18 cellular contexts compared by ENCODE assay signal in the genomic region with DNA sequence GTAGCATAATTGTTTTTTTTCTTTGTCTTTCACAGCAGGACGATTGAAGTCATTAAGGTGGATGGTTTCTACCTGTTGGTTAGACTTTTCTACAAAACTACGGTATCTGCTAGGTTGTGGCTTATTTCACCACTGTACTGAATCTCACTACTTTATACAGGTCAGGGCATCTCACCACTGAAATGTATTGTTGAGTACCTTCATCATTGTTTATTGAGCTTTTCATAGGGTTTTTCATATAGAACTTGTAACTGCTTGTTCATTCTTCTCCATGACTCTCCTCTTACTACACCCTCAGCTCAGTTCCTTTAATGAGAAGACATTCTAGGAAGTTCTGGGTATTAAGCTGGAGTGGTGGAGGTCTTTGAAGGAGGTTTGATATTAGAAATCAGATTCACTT.
A peak's percentile ranks its signal among the peaks of the same experiment; 100 is the strongest.
DNase-seq lines count a peak whose midpoint lies in the region; ATAC-seq, FAIRE-seq and TF ChIP-seq lines count a peak whose summit lies in the region.
"Had no signal": no experiment of that assay in that cellular context is flagged by ENCODE, and none has a peak within 500 bp of the region (broad histone marks: within the 10 kb centered on the region; RNA-seq: fewer than 3 reads in every experiment).

No MANE protein-coding gene starts in this region.

- no peaks in the 10 kb centered on the region for H3K4me1 ChIP-seq in Peyer's patch
- no peaks in the 10 kb centered on the region for H3K4me1 ChIP-seq in thyroid gland
- H3K4me1 ChIP-seq: Caco-2 had no signal

- intact Hi-C loops in thyroid gland (cut with DNase I), result no loop called here

- TF ChIP-seq CTCF in bronchial epithelial cell (IDR thresholded peaks at IDR 0.05; ENCODE audit: insufficient read depth, low read length, severe bottlenecking) (no peak), Peyer's patch (IDR thresholded peaks at IDR 0.05) (no peak), thyroid gland (IDR thresholded peaks at IDR 0.05) (no peak)

- no peaks in the 10 kb centered on the region for H3K36me3 ChIP-seq in bronchial epithelial cell (ENCODE audit: control insufficient read depth, insufficient read depth, low read length)
- no peaks in the 10 kb centered on the region for H3K36me3 ChIP-seq in Peyer's patch
- no peaks in the 10 kb centered on the region for H3K36me3 ChIP-seq in thyroid gland
- H3K36me3 ChIP-seq: BLaER1 had no signal

- no peak overlapping the region for H3K4me3 ChIP-seq in bronchial epithelial cell (ENCODE audit: low read depth, low read length)
- no peak overlapping the region for H3K4me3 ChIP-seq in Peyer's patch
- no peak overlapping the region for H3K4me3 ChIP-seq in thyroid gland (replicated peaks in 1 of 3)
- H3K4me3 ChIP-seq: BLaER1, GM23248 had no signal

- TF ChIP-seq POLR2A in GM12892 (IDR thresholded peaks at IDR 0.05; ENCODE audit: low read depth, low read length) (no peak), Peyer's patch (IDR thresholded peaks at IDR 0.05) (no peak), thyroid gland (IDR thresholded peaks at IDR 0.05) (no peak)

- H3K27me3 ChIP-seq in bronchial epithelial cell (ENCODE audit: control insufficient read depth, insufficient read depth, low read length) (no peaks in the 10 kb centered on the region), Peyer's patch (no peaks in the 10 kb centered on the region), thyroid gland (no peaks in the 10 kb centered on the region)
- H3K27me3 ChIP-seq: BLaER1 had no signal

- 94 to 96% methylated on average over 2 of the region's 2 CpGs for WGBS in thyroid gland, 2 donors

- DNase-seq in GM12892 (ENCODE audit: insufficient read length) (no peak), bronchial epithelial cell (ENCODE audit: low read depth) (peak; percentile 77), Peyer's patch (no peak), thyroid gland (no peak)
- DNase-seq: Caco-2; CD4-positive, CD25-positive, alpha-beta regulatory T cell; CD8-positive, alpha-beta T cell; DMS153; DND-41; GM23248; H7; HCEC 1CT had no signal

- H3K9me3 ChIP-seq in Peyer's patch, result no peaks in the 10 kb centered on the region
- H3K9me3 ChIP-seq in thyroid gland, result no peaks in the 10 kb centered on the region
- H3K9me3 ChIP-seq: BLaER1, Caco-2 had no signal

- H3K27ac ChIP-seq in Peyer's patch (no peak overlapping the region), thyroid gland (no peak overlapping the region)
- H3K27ac ChIP-seq: BLaER1, C4-2B, GM23248 had no signal

- ATAC-seq in esophagus mucosa (peak; percentile 68), GM21825 (IDR thresholded peaks at IDR 0.05; ENCODE audit: unreplicated experiment) (no peak)
- ATAC-seq: CD8-positive, alpha-beta T cell had no signal

- peak; percentile 46 for FAIRE-seq in GM12892 (lab: Jason Lieb, UNC)
- FAIRE-seq in bronchial epithelial cell (lab: Jason Lieb, UNC), result no peak
- FAIRE-seq: G401.6, H1 had no signal
